In genomic region chr5:50716134-50716533, GRCh38 we compare ENCODE assay signal across 20 cellular contexts.
"Had no signal": no experiment of that assay in that cellular context is flagged by ENCODE, and none has a peak within 500 bp of the region (broad histone marks: within the 10 kb centered on the region; RNA-seq: fewer than 3 reads in every experiment).

No MANE protein-coding gene starts in this region.

- H3K36me3 Mint-ChIP-seq: brain, mesothelial cell of epicardium had no signal

- H3K27ac Mint-ChIP-seq: brain, mesothelial cell of epicardium had no signal

- H3K4me3 ChIP-seq: lung, prostate gland, right atrium auricular region, tibial artery had no signal

- ATAC-seq: left lobe of liver; stimulated activated naive CD8-positive, alpha-beta T cell treated with anti-CD3 and anti-CD28 coated beads, Interleukin-15, Interleukin-2, amounts not matched to agents 100 U/mL and 50 U/mL, for 24 hours had no signal

- H3K9me3 Mint-ChIP-seq: activated T-cell treated with anti-CD3 and anti-CD28 coated beads, Interleukin-2, amount 50 U/mL, for 24 hours; brain; mesothelial cell of epicardium; neural crest cell had no signal

- H3K9me3 ChIP-seq: prostate gland, right atrium auricular region, tibial artery had no signal

- H3K4me3 Mint-ChIP-seq: activated T-cell treated with anti-CD3 and anti-CD28 coated beads, Interleukin-2, amount 50 U/mL, for 24 hours; brain; mesothelial cell of epicardium; neural crest cell had no signal

- DNase-seq: activated CD4-positive, alpha-beta T cell treated with anti-CD3 and anti-CD28 coated beads, Interleukin-2, amount 50 U/mL, for 4 hours; activated effector memory CD4-positive, alpha-beta T cell treated with Interleukin-2 at 50 U/mL for 16 hours; activated naive CD4-positive, alpha-beta T cell treated with anti-CD3 and anti-CD28 coated beads, Interleukin-2, amount 50 U/mL, for 16 hours; activated T-cell treated with anti-CD3 and anti-CD28 coated beads, Interleukin-2, amount 50 U/mL, for 24 hours; amygdala; caudate nucleus; foreskin melanocyte; kidney; stimulated activated CD4-positive, alpha-beta T cell treated with anti-CD3 and anti-CD28 coated beads, Interleukin-2, amount 100 ng/mL, for 24 hours; stimulated activated naive CD8-positive, alpha-beta T cell treated with anti-CD3 and anti-CD28 coated beads, Interleukin-15, Interleukin-2, amounts not matched to agents 100 U/mL and 50 U/mL, for 24 hours; substantia nigra; SW 1271; tibial artery had no signal

- H3K27me3 ChIP-seq: right atrium auricular region, tibial artery had no signal

- H3K27ac ChIP-seq: prostate gland, right atrium auricular region, tibial artery had no signal

- H3K36me3 ChIP-seq: prostate gland, right atrium auricular region, tibial artery had no signal

- H3K27me3 Mint-ChIP-seq: activated T-cell treated with anti-CD3 and anti-CD28 coated beads, Interleukin-2, amount 50 U/mL, for 24 hours; brain had no signal

- H3K4me1 ChIP-seq: prostate gland had no signal
